Comparison of ENCODE assay signal across 2 cellular contexts in the genomic region with DNA sequence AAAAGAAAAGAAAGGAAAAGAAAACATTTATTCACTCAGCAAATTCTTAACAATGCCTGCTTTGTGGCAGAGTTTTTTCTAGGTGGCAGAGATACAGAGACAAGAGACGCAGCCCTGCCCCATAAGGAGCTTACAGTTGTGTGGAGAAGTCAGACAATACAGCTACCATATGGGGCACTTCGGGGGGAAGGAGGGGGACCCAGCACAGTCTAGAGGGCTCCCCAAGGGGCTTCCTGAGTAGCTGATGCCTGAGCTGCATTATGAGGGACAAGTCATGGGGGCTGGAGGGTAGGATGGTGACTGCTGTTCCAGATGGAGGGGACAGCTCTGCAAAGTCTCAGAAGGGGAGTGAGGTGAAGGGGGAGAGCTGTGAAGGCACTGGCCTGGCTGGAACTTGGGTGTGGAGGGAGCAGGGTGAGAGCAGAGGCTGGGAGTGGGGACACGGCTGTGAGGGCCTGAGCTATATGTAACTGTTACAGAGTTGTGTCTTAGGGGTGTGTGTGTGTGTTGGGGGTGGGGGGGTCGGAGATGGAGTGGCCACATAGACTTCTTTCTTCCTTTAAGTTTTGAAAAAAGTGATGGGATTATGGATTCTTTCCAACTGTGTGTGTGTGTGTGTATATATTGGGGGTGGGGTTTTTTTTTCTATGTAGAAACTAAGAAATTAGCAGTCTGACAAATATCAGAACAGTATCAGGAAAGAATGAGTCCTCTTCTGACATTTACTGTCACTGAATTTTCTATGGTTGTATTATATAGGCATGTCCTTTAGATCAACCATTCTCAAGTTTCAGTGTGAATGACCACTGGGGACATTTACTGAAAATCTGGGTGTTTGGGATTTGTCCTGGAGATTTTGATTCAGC.
TF ChIP-seq lines count a peak whose summit lies in the region.

No MANE protein-coding gene starts in this region.

TF ChIP-seq in IMR-90, 13 proteins besides CTCF, POLR2A, EP300 and RAD21:
- no peak for TF ChIP-seq CHD1 (IDR thresholded peaks at IDR 0.05; ENCODE audit: low read depth, low read length)
- no peak for TF ChIP-seq RCOR1 (IDR thresholded peaks at IDR 0.05; ENCODE audit: insufficient replicate concordance, low read length)
- TF ChIP-seq, protein P1, sequence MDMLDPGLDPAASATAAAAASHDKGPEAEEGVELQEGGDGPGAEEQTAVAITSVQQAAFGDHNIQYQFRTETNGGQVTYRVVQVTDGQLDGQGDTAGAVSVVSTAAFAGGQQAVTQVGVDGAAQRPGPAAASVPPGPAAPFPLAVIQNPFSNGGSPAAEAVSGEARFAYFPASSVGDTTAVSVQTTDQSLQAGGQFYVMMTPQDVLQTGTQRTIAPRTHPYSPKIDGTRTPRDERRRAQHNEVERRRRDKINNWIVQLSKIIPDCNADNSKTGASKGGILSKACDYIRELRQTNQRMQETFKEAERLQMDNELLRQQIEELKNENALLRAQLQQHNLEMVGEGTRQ (IDR thresholded peaks at IDR 0.05; ENCODE audit: low read depth, low read length): no peak
- no peak for TF ChIP-seq CEBPB (IDR thresholded peaks at IDR 0.05; ENCODE audit: low read depth, low read length)
- no peak for TF ChIP-seq FOS (IDR thresholded peaks at IDR 0.05; ENCODE audit: low read depth, low read length)
- TF ChIP-seq RFX5 (IDR thresholded peaks at IDR 0.05; ENCODE audit: low read depth, low read length): no peak
- TF ChIP-seq MXI1 (IDR thresholded peaks at IDR 0.05; ENCODE audit: borderline replicate concordance, low read depth, low read length): no peak
- TF ChIP-seq, protein P2, sequence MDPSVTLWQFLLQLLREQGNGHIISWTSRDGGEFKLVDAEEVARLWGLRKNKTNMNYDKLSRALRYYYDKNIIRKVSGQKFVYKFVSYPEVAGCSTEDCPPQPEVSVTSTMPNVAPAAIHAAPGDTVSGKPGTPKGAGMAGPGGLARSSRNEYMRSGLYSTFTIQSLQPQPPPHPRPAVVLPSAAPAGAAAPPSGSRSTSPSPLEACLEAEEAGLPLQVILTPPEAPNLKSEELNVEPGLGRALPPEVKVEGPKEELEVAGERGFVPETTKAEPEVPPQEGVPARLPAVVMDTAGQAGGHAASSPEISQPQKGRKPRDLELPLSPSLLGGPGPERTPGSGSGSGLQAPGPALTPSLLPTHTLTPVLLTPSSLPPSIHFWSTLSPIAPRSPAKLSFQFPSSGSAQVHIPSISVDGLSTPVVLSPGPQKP (IDR thresholded peaks at IDR 0.05; ENCODE audit: borderline replicate concordance, low read depth, low read length): no peak
- no peak for TF ChIP-seq SMC3 (IDR thresholded peaks at IDR 0.05; ENCODE audit: low read depth, low read length)
- no peak for TF ChIP-seq MAFK (IDR thresholded peaks at IDR 0.05; ENCODE audit: low read depth, low read length)
- TF ChIP-seq MAZ (IDR thresholded peaks at IDR 0.05; ENCODE audit: borderline replicate concordance, low read depth, low read length): no peak

TF ChIP-seq in GM12891, 5 proteins besides CTCF, POLR2A, EP300 and RAD21:
- no peak for TF ChIP-seq PAX5 (IDR thresholded peaks at IDR 0.05; ENCODE audit: insufficient read depth, low read length, severe bottlenecking)
- no peak for TF ChIP-seq POU2F2 (IDR thresholded peaks at IDR 0.05; ENCODE audit: low read depth, low read length)
- no peak for TF ChIP-seq TAF1 (IDR thresholded peaks at IDR 0.05; ENCODE audit: low read depth, low read length)
- TF ChIP-seq POLR2AphosphoS5 (IDR thresholded peaks at IDR 0.05; ENCODE audit: low read depth, low read length): no peak
- no peak for TF ChIP-seq SPI1 (IDR thresholded peaks at IDR 0.05; ENCODE audit: low read depth, low read length)
